18 cellular contexts compared by ENCODE assay signal in genomic region chr1:221494670-221495069, GRCh38.
A peak's percentile ranks its signal among the peaks of the same experiment; 100 is the strongest.
DNase-seq lines count a peak whose midpoint lies in the region; ATAC-seq, FAIRE-seq and TF ChIP-seq lines count a peak whose summit lies in the region.
"Had no signal": no experiment of that assay in that cellular context is flagged by ENCODE, and none has a peak within 500 bp of the region (broad histone marks: within the 10 kb centered on the region; RNA-seq: fewer than 3 reads in every experiment).

No MANE protein-coding gene starts in this region.

- no peak for ATAC-seq in GM21529 (IDR thresholded peaks at IDR 0.05; ENCODE audit: unreplicated experiment)
- ATAC-seq: activated CD4-positive, CD25-positive, alpha-beta regulatory T cell treated with anti-CD3 and anti-CD28 coated beads, Interleukin-2, amount 50 U/mL, for 24 hours; activated naive CD8-positive, alpha-beta T cell treated with anti-CD3 and anti-CD28 coated beads, Interleukin-2, amount 50 U/mL, for 24 hours; mucosa of descending colon; T-cell had no signal

- H2AFZ ChIP-seq in keratinocyte (ENCODE audit: control insufficient read depth, low read length), result peak overlapping the region; percentile 79

- H3K4me2 ChIP-seq in keratinocyte (ENCODE audit: control insufficient read depth, extremely low read depth, insufficient read depth, low read depth, low read length), result no peak overlapping the region

- DNase-seq in AG10803 (ENCODE audit: low read depth) (peak; percentile 48), astrocyte of the hippocampus (ENCODE audit: low read depth, low spot score) (peak; percentile 42), keratinocyte (ENCODE audit: low read depth, low spot score) (peak; percentile 33), RKO (ENCODE audit: low spot score) (no peak), occipital lobe (lab: John Stamatoyannopoulos, UW) (no peak), NCI-H187 (lab: John Stamatoyannopoulos, UW) (no peak)
- DNase-seq: activated naive CD8-positive, alpha-beta T cell treated with anti-CD3 and anti-CD28 coated beads, Interleukin-2, amount 50 U/mL, for 24 hours; activated T-cell treated with anti-CD3 and anti-CD28 coated beads for 4 hours; immature natural killer cell; NCI-H2227 treated with DMSO at 0.1 percent for 48 hours; OCI-M1; T-cell; testis had no signal

- no peak overlapping the region for H3K4me3 ChIP-seq in AG10803 (ENCODE audit: low read length)
- H3K4me3 ChIP-seq in HEK293 (ENCODE audit: low read depth, low read length), result no peak overlapping the region
- H3K4me3 ChIP-seq in keratinocyte (ENCODE audit: control insufficient read depth in 2 of 3, extremely low read depth in 1 of 3, insufficient read depth in 2 of 3, low read depth in 1 of 3, low read length in 3 of 3), result no peak overlapping the region
- H3K4me3 ChIP-seq: mucosa of descending colon, testis had no signal

- CTCF ChIA-PET in HEK293 (lab: Yijun Ruan, JAX), result interaction anchor here (2.1 kb wide), 1 partner anchor 17 kb away, joined by 7 read pairs; no protein-coding TSS in a partner anchor

- no peaks in the 10 kb centered on the region for H3K27me3 ChIP-seq in keratinocyte (ENCODE audit: control insufficient read depth, extremely low read depth, insufficient read depth, low read length)
- H3K27me3 ChIP-seq: testis had no signal

- TF ChIP-seq CTCF in AG10803 (conservative IDR thresholded peaks at IDR 0.05; ENCODE audit: low read length), result no peak
- TF ChIP-seq CTCF in HEK293 (tag by site-specific recombination; IDR thresholded peaks at IDR 0.05), result no peak
- TF ChIP-seq CTCF in keratinocyte (optimal IDR thresholded peaks at IDR 0.05 in 1 of 3, IDR thresholded peaks at IDR 0.05 in 1 of 3, conservative IDR thresholded peaks at IDR 0.05 in 1 of 3; ENCODE audit: extremely low read depth in 1 of 3, insufficient read depth in 2 of 3, low read length in 3 of 3), result no peak

- FAIRE-seq in keratinocyte (lab: Jason Lieb, UNC), result peak; percentile 70
- FAIRE-seq: HTR-8/SVneo had no signal

- H3K4me1 ChIP-seq in HEK293 (ENCODE audit: control insufficient read depth, insufficient read depth, low read length) (no peaks in the 10 kb centered on the region), keratinocyte (ENCODE audit: control insufficient read depth, extremely low read depth, insufficient read depth, low read length) (peaks cover 5% of the 10 kb centered on the region)
- H3K4me1 ChIP-seq: testis had no signal

- no peaks in the 10 kb centered on the region for H3K79me2 ChIP-seq in keratinocyte (ENCODE audit: control insufficient read depth, insufficient read depth, low read length)

- H3K9ac ChIP-seq in keratinocyte (ENCODE audit: control insufficient read depth, extremely low read depth, insufficient read depth, low read length), result no peak overlapping the region

- no peak overlapping the region for H3K27ac ChIP-seq in HEK293 (ENCODE audit: extremely low read depth, low read depth, low read length)
- no peak overlapping the region for H3K27ac ChIP-seq in keratinocyte (ENCODE audit: control insufficient read depth, insufficient read depth, low read length)
- H3K27ac ChIP-seq: testis had no signal

- H3K9me1 ChIP-seq in keratinocyte (ENCODE audit: control insufficient read depth, extremely low read depth, insufficient read depth, low read length), result no peaks in the 10 kb centered on the region

- no peaks in the 10 kb centered on the region for H3K36me3 ChIP-seq in HEK293 (ENCODE audit: control insufficient read depth in 2 of 2, insufficient read depth in 1 of 2, low read length in 2 of 2)
- H3K36me3 ChIP-seq in keratinocyte (ENCODE audit: control insufficient read depth in 2 of 2, extremely low read depth in 1 of 2, insufficient read depth in 2 of 2, low read length in 2 of 2), result no peaks in the 10 kb centered on the region

- no peaks in the 10 kb centered on the region for H4K20me1 ChIP-seq in keratinocyte (ENCODE audit: control insufficient read depth, extremely low read depth, insufficient read depth, low read length)

- dilution Hi-C loops in keratinocyte (cut with MboI; ENCODE audit: extremely low pct_ligation_motif_present, low sequenced_read_pairs), result no loop called here

- POLR2A ChIA-PET in HEK293 (lab: Yijun Ruan, JAX), result no interaction called here

- H3K9me3 ChIP-seq in HEK293 (ENCODE audit: control insufficient read depth, insufficient read depth, low read depth, low read length), result no peaks in the 10 kb centered on the region
- H3K9me3 ChIP-seq in keratinocyte (ENCODE audit: control insufficient read depth, low read depth, low read length), result no peaks in the 10 kb centered on the region
- H3K9me3 ChIP-seq: mucosa of descending colon, testis had no signal

TF ChIP-seq in HEK293, 187 proteins besides CTCF, POLR2A, EP300 and RAD21:
- TF ChIP-seq ZNF2 (tag by site-specific recombination; IDR thresholded peaks at IDR 0.05) (no peak), ZNF157 (tag by site-specific recombination; IDR thresholded peaks at IDR 0.05) (no peak), ZNF610 (tag by site-specific recombination; IDR thresholded peaks at IDR 0.05; ENCODE audit: borderline replicate concordance) (no peak), PRDM10 (tag by site-specific recombination; IDR thresholded peaks at IDR 0.05) (peak; percentile 67), HOXD13 (CRISPR knock-in tag; IDR thresholded peaks at IDR 0.05; ENCODE audit: borderline replicate concordance) (no peak)
TF ChIP-seq in HEK293: peak in this region for 1.

Comparison
In these comparisons a context has a peak if more than half of its experiments do, and no peak if none do; other contexts are left out.
1. DNase-seq: peak in AG10803 (single experiment), astrocyte of the hippocampus (single experiment) and keratinocyte (single experiment); none in RKO (single experiment), occipital lobe (single experiment) and NCI-H187 (0 of 2).